Comparison of ENCODE assay signal across 8 cellular contexts in genomic region chr12:54028324-54029201, GRCh38. TPM values are rescaled to one million over a fixed set of nuclear protein-coding genes. Genes with fewer than 3 reads are reported as not detected.
DNase-seq lines count a peak whose midpoint lies in the region; ATAC-seq and TF ChIP-seq lines count a peak whose summit lies in the region.

Gene HOXC6 (plus strand): TSS chr12:54028440. CDS start chr12:54028522, 82 bp downstream.

- no peaks in the 10 kb centered on the region for H4K20me1 ChIP-seq in MM.1S (ENCODE audit: insufficient read depth, low read length)

- POLR2A ChIA-PET in naive thymus-derived CD8-positive, alpha-beta T cell (lab: Charles Lee): interaction anchor here (1.1 kb wide), 1 partner anchor 11 kb away, joined by 4 read pairs; no protein-coding TSS in a partner anchor

- H3K27me3 Mint-ChIP-seq in brain: peaks cover 100% of the 10 kb centered on the region
- H3K27me3 Mint-ChIP-seq in naive thymus-derived CD8-positive, alpha-beta T cell: peaks cover 43 to 98% (median 74%) of the 10 kb centered on the region in 5 donors

- H3K9me3 Mint-ChIP-seq in brain: peaks cover 0 to 9% (median 3%) of the 10 kb centered on the region in 5 experiments
- H3K9me3 Mint-ChIP-seq in naive thymus-derived CD8-positive, alpha-beta T cell: peaks cover 0 to 5% (median 0%) of the 10 kb centered on the region in 9 donors

- H2AFZ ChIP-seq in MM.1S (ENCODE audit: low read length): no peak within 1 kb of the TSS

- no peaks in the 10 kb centered on the region for H3K36me3 ChIP-seq in BE2C
- H3K36me3 ChIP-seq in MM.1S (replicated peaks; ENCODE audit: insufficient read depth, low read length): no peaks in the 10 kb centered on the region

- H3K9me3 ChIP-seq in BE2C (no peaks in the 10 kb centered on the region), MM.1S (replicated peaks; ENCODE audit: insufficient read depth, low read length) (no peaks in the 10 kb centered on the region)

- H3K9ac ChIP-seq in MM.1S (ENCODE audit: low read length): no peak within 1 kb of the TSS

- no peaks in the 10 kb centered on the region for H3K36me3 Mint-ChIP-seq in brain
- peaks cover 0 to 4% (median 4%) of the 10 kb centered on the region in 3 donors for H3K36me3 Mint-ChIP-seq in naive thymus-derived CD8-positive, alpha-beta T cell

- H3K27me3 ChIP-seq in BE2C (no peaks in the 10 kb centered on the region), MM.1S (replicated peaks; ENCODE audit: insufficient read depth, low read length) (peaks cover 98% of the 10 kb centered on the region)

- no peak within 1 kb of the TSS for H3K27ac ChIP-seq in MM.1S (ENCODE audit: low read length)

- H3K4me3 ChIP-seq in BE2C (ENCODE audit: low read depth, low read length): peak within 1 kb of the TSS; percentile 83
- H3K4me3 ChIP-seq in MM.1S (ENCODE audit: low read length): no peak within 1 kb of the TSS

- H3K9me2 ChIP-seq in MM.1S (replicated peaks; ENCODE audit: insufficient read depth, low read length): no peaks in the 10 kb centered on the region

- H3K4me1 ChIP-seq in BE2C: peaks cover 16% of the 10 kb centered on the region
- no peaks in the 10 kb centered on the region for H3K4me1 ChIP-seq in MM.1S (ENCODE audit: low read length)

- ATAC-seq in omental fat pad (ENCODE audit: low FRiP score): peak; percentile 23
- ATAC-seq in GM21360 (IDR thresholded peaks at IDR 0.05; ENCODE audit: unreplicated experiment): no peak
- ATAC-seq in naive thymus-derived CD8-positive, alpha-beta T cell: no peak

- H3K4me3 Mint-ChIP-seq in brain: peak within 1 kb of the TSS in 4 of 5 experiments; percentile 17 to 80 (median 76)
- H3K4me3 Mint-ChIP-seq in naive thymus-derived CD8-positive, alpha-beta T cell: peak within 1 kb of the TSS in 4 of 10 donors; percentile 19 to 63 (median 52)

- H3K79me2 ChIP-seq in MM.1S (ENCODE audit: low read length): no peaks in the 10 kb centered on the region

- H3K4me1 Mint-ChIP-seq in brain: peaks cover 58% of the 10 kb centered on the region
- H3K4me1 Mint-ChIP-seq in naive thymus-derived CD8-positive, alpha-beta T cell: peaks cover 16 to 45% (median 27%) of the 10 kb centered on the region in 4 donors

- no peaks in the 10 kb centered on the region for H3F3A ChIP-seq in MM.1S (ENCODE audit: insufficient read depth, low read length)

- TF ChIP-seq CTCF in BE2C (IDR thresholded peaks at IDR 0.05; ENCODE audit: low read depth, low read length) (no peak), MM.1S (IDR thresholded peaks at IDR 0.05; ENCODE audit: low read length) (no peak), brain (conservative IDR thresholded peaks at IDR 0.05) (no peak), omental fat pad (IDR thresholded peaks at IDR 0.05) (no peak)

- H3K4me2 ChIP-seq in MM.1S (ENCODE audit: low read depth, low read length): peak within 1 kb of the TSS; percentile 7; the same call in 1 of the 2 replicates

- DNase-seq in BE2C: peak; percentile 72
- DNase-seq in MM.1S: no peak
- no peak for DNase-seq in omental fat pad (ENCODE audit: low spot score)
- no peak for DNase-seq in naive thymus-derived CD8-positive, alpha-beta T cell
- no peak for DNase-seq in iPS-NIHi11 (ENCODE audit: low spot score)
- no peak for DNase-seq in HK-2 (ENCODE audit: unreplicated experiment)

- H3K27ac Mint-ChIP-seq in brain: peak within 1 kb of the TSS in 3 of 5 experiments; percentile 66 to 88 (median 82)
- H3K27ac Mint-ChIP-seq in naive thymus-derived CD8-positive, alpha-beta T cell: peak within 1 kb of the TSS in 1 of 10 donors; percentile 53

RNA-seq across cellular contexts. Expression of gene HOXC6, which starts in this region (rescaled TPM):
- polyA plus RNA-seq in BE2C (2012; ENCODE audit: insufficient read depth, insufficient read length, low read depth): 45.2 TPM
- polyA plus RNA-seq in brain (ENCODE audit: insufficient read depth, low read depth, low replicate concordance): not detected
- 1 to 10 TPM in 2 of 4 donors, under 1 TPM in 2; 0.24 to 1.7 (median 1.2) TPM for total RNA-seq in omental fat pad
- not detected for total RNA-seq in naive thymus-derived CD8-positive, alpha-beta T cell
- polyA plus RNA-seq in naive thymus-derived CD8-positive, alpha-beta T cell: not detected
